8 cellular contexts compared by ENCODE assay signal in genomic region chr2:55009277-55010055, GRCh38. TPM values are rescaled to one million over a fixed set of nuclear protein-coding genes. Genes with fewer than 3 reads are reported as not detected.
DNase-seq lines count a peak whose midpoint lies in the region; ATAC-seq, FAIRE-seq and TF ChIP-seq lines count a peak whose summit lies in the region.

No MANE protein-coding gene starts in this region.

- no peak for TF ChIP-seq POLR2A in H54 (IDR thresholded peaks at IDR 0.05; ENCODE audit: low read depth, low read length)

- peak overlapping the region; percentile 73 for H3K27ac ChIP-seq in CD4-positive, CD25-positive, alpha-beta regulatory T cell (ENCODE audit: insufficient read depth, low read length, poor library complexity, severe bottlenecking)
- H3K27ac ChIP-seq in muscle layer of colon (ENCODE audit: low read depth, low read length), result no peak overlapping the region

- peak overlapping the region; percentile 7 for H3K9ac ChIP-seq in muscle layer of colon (ENCODE audit: low read length)

- peak; percentile 8 to 27 for ATAC-seq in CD4-positive, CD25-positive, alpha-beta regulatory T cell (ENCODE audit: low read depth in 2 of 2)
- no peak for ATAC-seq in HG03520 (IDR thresholded peaks at IDR 0.05; ENCODE audit: unreplicated experiment)
- no peak for ATAC-seq in HG02588 (IDR thresholded peaks at IDR 0.05; ENCODE audit: unreplicated experiment)

- H3K27ac Mint-ChIP-seq in CD4-positive, CD25-positive, alpha-beta regulatory T cell, result peak overlapping the region; percentile 86 to 95 (median 92)
- peak overlapping the region; percentile 85 for H3K27ac Mint-ChIP-seq in activated naive CD8-positive, alpha-beta T cell

- peaks cover 56 to 87% (median 72%) of the 10 kb centered on the region in 4 donors for H3K4me1 Mint-ChIP-seq in CD4-positive, CD25-positive, alpha-beta regulatory T cell
- peaks cover 81% of the 10 kb centered on the region for H3K4me1 Mint-ChIP-seq in activated naive CD8-positive, alpha-beta T cell (ENCODE audit: low read depth)

- H3K4me3 ChIP-seq in CD4-positive, CD25-positive, alpha-beta regulatory T cell (ENCODE audit: low read depth, low read length), result peak overlapping the region; percentile 98
- peak overlapping the region; percentile 0 to 61 for H3K4me3 ChIP-seq in muscle layer of colon (ENCODE audit: low read depth in 1 of 2, low read length in 2 of 2)
- H3K4me3 ChIP-seq in MG63, result no peak overlapping the region

- no peaks in the 10 kb centered on the region for H3K9me3 ChIP-seq in CD4-positive, CD25-positive, alpha-beta regulatory T cell (ENCODE audit: control insufficient read depth in 2 of 2, low read length in 2 of 2)
- H3K9me3 ChIP-seq in muscle layer of colon (ENCODE audit: low read length), result no peaks in the 10 kb centered on the region
- H3K9me3 ChIP-seq in MG63, result no peaks in the 10 kb centered on the region

- H3K27me3 ChIP-seq in CD4-positive, CD25-positive, alpha-beta regulatory T cell (ENCODE audit: control insufficient read depth, insufficient read depth, low read length), result no peaks in the 10 kb centered on the region
- H3K27me3 ChIP-seq in muscle layer of colon (ENCODE audit: control insufficient read depth in 1 of 2, insufficient read depth in 2 of 2, low read length in 2 of 2) (no peaks in the 10 kb centered on the region), MG63 (no peaks in the 10 kb centered on the region)

- no peaks in the 10 kb centered on the region for H3K36me3 ChIP-seq in CD4-positive, CD25-positive, alpha-beta regulatory T cell (ENCODE audit: control insufficient read depth, insufficient read depth, low read length)
- H3K36me3 ChIP-seq in muscle layer of colon (ENCODE audit: insufficient read depth, low read length), result no peaks in the 10 kb centered on the region
- H3K36me3 ChIP-seq in MG63, result peaks cover 17% of the 10 kb centered on the region

- H3K36me3 Mint-ChIP-seq in CD4-positive, CD25-positive, alpha-beta regulatory T cell, result peaks cover 4% of the 10 kb centered on the region
- H3K36me3 Mint-ChIP-seq in activated naive CD8-positive, alpha-beta T cell, result no peaks in the 10 kb centered on the region

- H3K9me3 Mint-ChIP-seq in CD4-positive, CD25-positive, alpha-beta regulatory T cell, result no peaks in the 10 kb centered on the region
- no peaks in the 10 kb centered on the region for H3K9me3 Mint-ChIP-seq in activated naive CD8-positive, alpha-beta T cell (ENCODE audit: low read depth)

- peaks cover 62% of the 10 kb centered on the region for H3K4me1 ChIP-seq in CD4-positive, CD25-positive, alpha-beta regulatory T cell (ENCODE audit: control insufficient read depth, insufficient read depth, low read length, poor library complexity, severe bottlenecking)
- peaks cover 68% of the 10 kb centered on the region for H3K4me1 ChIP-seq in muscle layer of colon (ENCODE audit: insufficient read depth, low read length)

- FAIRE-seq in H54 (lab: Jason Lieb, UNC), result peak; percentile 82

- peak in 2 of 3 donors; percentile 46 to 49 for DNase-seq in CD4-positive, CD25-positive, alpha-beta regulatory T cell
- DNase-seq in H54 (ENCODE audit: insufficient read length, low spot score) (no peak), NCI-H2196 (lab: John Stamatoyannopoulos, UW; ENCODE audit: unreplicated experiment) (no peak), MG63 (no peak)

- H3K4me3 Mint-ChIP-seq in CD4-positive, CD25-positive, alpha-beta regulatory T cell, result peak overlapping the region; percentile 91 to 98 (median 93)
- H3K4me3 Mint-ChIP-seq in activated naive CD8-positive, alpha-beta T cell, result peak overlapping the region; percentile 96

- no peaks in the 10 kb centered on the region for H3K27me3 Mint-ChIP-seq in CD4-positive, CD25-positive, alpha-beta regulatory T cell
- no peaks in the 10 kb centered on the region for H3K27me3 Mint-ChIP-seq in activated naive CD8-positive, alpha-beta T cell

RNA-seq across cellular contexts. Expression of gene RTN4, which starts 40.8 kb away (rescaled TPM):
- 84.2 TPM for total RNA-seq in CD4-positive, CD25-positive, alpha-beta regulatory T cell
- 100 to 1,000 TPM in 3 of 4 donors, 10 to 100 TPM in 1; 98.0 to 151 (median 111) TPM for polyA plus RNA-seq in CD4-positive, CD25-positive, alpha-beta regulatory T cell
- total RNA-seq in MG63 (2014; rRNA removed; shearing (Covaris generic); ENCODE audit: low replicate concordance), result 304 and 433 TPM in 2 replicates

Comparison
In these comparisons a context has a peak if more than half of its experiments do, and no peak if none do; other contexts are left out.
1. ATAC-seq: peak in CD4-positive, CD25-positive, alpha-beta regulatory T cell (2 of 2); none in HG03520 (single experiment) and HG02588 (single experiment).
2. DNase-seq: peak in CD4-positive, CD25-positive, alpha-beta regulatory T cell (2 of 3); none in H54 (single experiment), NCI-H2196 (single experiment) and MG63 (single experiment).